In the genomic region with DNA sequence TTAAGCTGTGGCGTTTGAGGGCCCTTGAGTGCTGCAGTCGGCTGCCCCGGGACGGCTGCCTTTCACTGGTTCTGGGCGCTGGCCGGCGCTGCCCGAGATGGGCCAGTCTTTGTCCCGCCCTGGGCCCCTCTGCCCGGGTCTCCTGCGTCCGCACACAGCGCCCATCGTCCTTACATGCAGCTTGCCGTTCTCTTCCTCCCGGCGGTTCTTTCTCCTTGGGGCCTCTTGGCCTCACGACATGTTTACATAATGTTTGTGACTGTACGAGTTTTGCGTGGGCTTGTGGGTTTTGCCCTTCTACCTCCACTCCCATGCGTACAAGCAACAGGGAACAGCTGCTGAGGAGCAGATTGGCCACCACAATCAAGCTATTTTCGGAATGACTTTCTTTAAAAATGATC, we compare ENCODE assay signal across 8 cellular contexts. TPM values are rescaled to one million over a fixed set of nuclear protein-coding genes. Genes with fewer than 3 reads are reported as not detected.
DNase-seq lines count a peak whose midpoint lies in the region; TF ChIP-seq lines count a peak whose summit lies in the region.

No MANE protein-coding gene starts in this region.

- peak overlapping the region; percentile 95 for H3K4me3 Mint-ChIP-seq in activated T-helper 1 cell treated with anti-CD3 and anti-CD28 coated beads, Interleukin-12 subunit alpha, Interleukin-12 subunit beta, Interleukin-2, Interleukin-4 antibody, amounts not matched to agents 30 ng/mL and 10 ng/mL and 1 ng/mL, durations not matched to agents 14 hours and 24 hours and 36 hours
- H3K4me3 Mint-ChIP-seq in nephron progenitor cell = peak overlapping the region; percentile 99

- H3K4me1 ChIP-seq in tibial artery = peaks cover 0 to 32% (median 8%) of the 10 kb centered on the region in 4 donors

- no peaks in the 10 kb centered on the region for H3K27me3 ChIP-seq in tibial artery

- DNase-seq in NK-92 treated with Interleukin-12 subunit alpha and Interleukin-12 subunit beta, amount 100 ng/mL, for 24 hours (lab: John Stamatoyannopoulos, UW) = peak; percentile 7
- DNase-seq in NK-92 (lab: John Stamatoyannopoulos, UW; ENCODE audit: unreplicated experiment) (no peak), HFF-Myc (ENCODE audit: extremely low read depth, low read depth) (no peak), NAMALWA (ENCODE audit: low spot score) (peak; percentile 68), fibroblast of villous mesenchyme (ENCODE audit: low read depth) (peak; percentile 72), nephron progenitor cell (no peak), tibial artery (peak; percentile 50 to 78)
- DNase-seq in activated T-helper 1 cell treated with anti-CD3 and anti-CD28 coated beads, Interleukin-12 subunit alpha, Interleukin-12 subunit beta, Interleukin-2, Interleukin-4 antibody, amounts not matched to agents 30 ng/mL and 10 ng/mL and 1 ng/mL, durations not matched to agents 14 hours and 24 hours and 36 hours (ENCODE audit: low spot score) = peak; percentile 10

- peak overlapping the region; percentile 96 to 99 for H3K27ac ChIP-seq in tibial artery

- H3K9me3 Mint-ChIP-seq in activated T-helper 1 cell treated with anti-CD3 and anti-CD28 coated beads, Interleukin-12 subunit alpha, Interleukin-12 subunit beta, Interleukin-2, Interleukin-4 antibody, amounts not matched to agents 30 ng/mL and 10 ng/mL and 1 ng/mL, durations not matched to agents 14 hours and 24 hours and 36 hours = no peaks in the 10 kb centered on the region
- peaks cover 10% of the 10 kb centered on the region for H3K9me3 Mint-ChIP-seq in nephron progenitor cell

- no peaks in the 10 kb centered on the region for H3K9me3 ChIP-seq in tibial artery

- no peaks in the 10 kb centered on the region for H3K36me3 Mint-ChIP-seq in activated T-helper 1 cell treated with anti-CD3 and anti-CD28 coated beads, Interleukin-12 subunit alpha, Interleukin-12 subunit beta, Interleukin-2, Interleukin-4 antibody, amounts not matched to agents 30 ng/mL and 10 ng/mL and 1 ng/mL, durations not matched to agents 14 hours and 24 hours and 36 hours (ENCODE audit: low read depth)
- H3K36me3 Mint-ChIP-seq in nephron progenitor cell (ENCODE audit: low read depth) = peaks cover 24% of the 10 kb centered on the region

- H3K4me1 Mint-ChIP-seq in activated T-helper 1 cell treated with anti-CD3 and anti-CD28 coated beads, Interleukin-12 subunit alpha, Interleukin-12 subunit beta, Interleukin-2, Interleukin-4 antibody, amounts not matched to agents 30 ng/mL and 10 ng/mL and 1 ng/mL, durations not matched to agents 14 hours and 24 hours and 36 hours (ENCODE audit: low read depth) = peaks cover 22% of the 10 kb centered on the region
- H3K4me1 Mint-ChIP-seq in nephron progenitor cell = peaks cover 43% of the 10 kb centered on the region

- peaks cover 16% of the 10 kb centered on the region for H3K27me3 Mint-ChIP-seq in activated T-helper 1 cell treated with anti-CD3 and anti-CD28 coated beads, Interleukin-12 subunit alpha, Interleukin-12 subunit beta, Interleukin-2, Interleukin-4 antibody, amounts not matched to agents 30 ng/mL and 10 ng/mL and 1 ng/mL, durations not matched to agents 14 hours and 24 hours and 36 hours (ENCODE audit: insufficient read depth)
- no peaks in the 10 kb centered on the region for H3K27me3 Mint-ChIP-seq in nephron progenitor cell (ENCODE audit: low read depth, poor library complexity)

- no peaks in the 10 kb centered on the region for H3K36me3 ChIP-seq in tibial artery

- TF ChIP-seq CTCF in HFF-Myc (IDR thresholded peaks at IDR 0.05; ENCODE audit: low read depth, low read length, missing control alignments) (no peak), fibroblast of villous mesenchyme (IDR thresholded peaks at IDR 0.05; ENCODE audit: insufficient read depth, low read depth, low read length) (no peak), nephron progenitor cell (IDR thresholded peaks at IDR 0.05) (no peak), tibial artery (IDR thresholded peaks at IDR 0.05) (no peak)

- peak overlapping the region; percentile 95 for H3K27ac Mint-ChIP-seq in activated T-helper 1 cell treated with anti-CD3 and anti-CD28 coated beads, Interleukin-12 subunit alpha, Interleukin-12 subunit beta, Interleukin-2, Interleukin-4 antibody, amounts not matched to agents 30 ng/mL and 10 ng/mL and 1 ng/mL, durations not matched to agents 14 hours and 24 hours and 36 hours
- peak overlapping the region; percentile 100 for H3K27ac Mint-ChIP-seq in nephron progenitor cell

- peak overlapping the region; percentile 84 for H3K4me3 ChIP-seq in HFF-Myc (replicated peaks; ENCODE audit: low read depth, low read length)
- peak overlapping the region; percentile 88 for H3K4me3 ChIP-seq in fibroblast of villous mesenchyme (ENCODE audit: low read depth, low read length)
- peak overlapping the region; percentile 68 to 86 for H3K4me3 ChIP-seq in tibial artery

- intact Hi-C loops in activated T-helper 1 cell treated with anti-CD3 and anti-CD28 coated beads, Interleukin-12 subunit alpha, Interleukin-12 subunit beta, Interleukin-2, Interleukin-4 antibody, amounts not matched to agents 30 ng/mL and 10 ng/mL and 1 ng/mL, durations not matched to agents 14 hours and 24 hours and 36 hours (cut with micrococcal nuclease) = loop anchor here (1.0 to 10.0 kb wide), 7 partner anchors 80 to 1230 kb away; a partner anchor contains a TSS
- intact Hi-C loops in tibial artery (cut with DNase I; ENCODE audit: low total_unique reads) = no loop called here

RNA-seq across cellular contexts. Expression of a gene that starts 0.6 kb away (rescaled TPM):
- total RNA-seq in activated T-helper 1 cell treated with anti-CD3 and anti-CD28 coated beads, Interleukin-12 subunit alpha, Interleukin-12 subunit beta, Interleukin-2, Interleukin-4 antibody, amounts not matched to agents 30 ng/mL and 10 ng/mL and 1 ng/mL, durations not matched to agents 14 hours and 24 hours and 36 hours = 133 and 142 TPM in 2 replicates
- 225 and 412 TPM in 2 replicates for total RNA-seq in fibroblast of villous mesenchyme

Comparison
In these comparisons a context has a peak if more than half of its experiments do, and no peak if none do; other contexts are left out.
1. DNase-seq: peak in NK-92 treated with Interleukin-12 subunit alpha and Interleukin-12 subunit beta, amount 100 ng/mL, for 24 hours (single experiment), NAMALWA (single experiment), activated T-helper 1 cell treated with anti-CD3 and anti-CD28 coated beads, Interleukin-12 subunit alpha, Interleukin-12 subunit beta, Interleukin-2, Interleukin-4 antibody, amounts not matched to agents 30 ng/mL and 10 ng/mL and 1 ng/mL, durations not matched to agents 14 hours and 24 hours and 36 hours (single experiment), fibroblast of villous mesenchyme (single experiment) and tibial artery (2 of 2); none in NK-92 (single experiment), HFF-Myc (single experiment) and nephron progenitor cell (single experiment).
2. Peak in every context shown above with its lines, with median percentiles within 50 percentile points of each other: H3K4me3 ChIP-seq.